Comparison of ENCODE assay signal across 26 cellular contexts in genomic region chr11:15189189-15189588, GRCh38.
"Had no signal": no experiment of that assay in that cellular context is flagged by ENCODE, and none has a peak within 500 bp of the region (broad histone marks: within the 10 kb centered on the region; RNA-seq: fewer than 3 reads in every experiment).

No MANE protein-coding gene starts in this region.

- FAIRE-seq: urothelium cell line had no signal

- ATAC-seq: stimulated activated effector memory CD8-positive, alpha-beta T cell treated with anti-CD3 and anti-CD28 coated beads, Interleukin-12 subunit alpha, Interleukin-12 subunit beta, amount 100 ng/mL, for 72 hours; stimulated activated memory B cell treated with anti-CD40 and anti-IgM and Interleukin-4, amounts not matched to agents 10 μg/mL and 1 μg/mL and 100 μg/mL, for 72 hours; stimulated activated naive B cell treated with anti-CD40 and anti-IgM and Interleukin-4, amounts not matched to agents 10 μg/mL and 1 μg/mL and 100 μg/mL, for 72 hours; stimulated activated naive CD8-positive, alpha-beta T cell treated with anti-CD3 and anti-CD28 coated beads, Interleukin-15, amount 100 ng/mL, for 72 hours; stimulated activated naive CD8-positive, alpha-beta T cell treated with anti-CD3 and anti-CD28 coated beads, Interleukin-15, Interleukin-2, amounts not matched to agents 100 U/mL and 50 U/mL, for 24 hours; upper lobe of right lung had no signal

- DNase-seq: stimulated activated CD4-positive, alpha-beta T cell treated with anti-CD3 and anti-CD28 coated beads, Interleukin-2, amount 100 ng/mL, for 48 hours; stimulated activated CD4-positive, alpha-beta T cell treated with anti-CD3 and anti-CD28 coated beads, Interleukin-4, amount 100 ng/mL, for 1 hour; stimulated activated CD4-positive, alpha-beta T cell treated with anti-CD3 and anti-CD28 coated beads, Interleukin-4, amount 100 ng/mL, for 4 hours; stimulated activated CD8-positive, alpha-beta memory T cell treated with anti-CD3 and anti-CD28 coated beads, Interleukin-4, amount 100 ng/mL, for 48 hours; stimulated activated naive B cell treated with anti-CD40 and anti-IgM and Interleukin-4, amounts not matched to agents 10 μg/mL and 1 μg/mL and 100 μg/mL, for 72 hours; stimulated activated naive CD4-positive, alpha-beta T cell; stimulated activated naive CD4-positive, alpha-beta T cell treated with Interleukin-2 at 50 U/mL for 16 hours; stimulated activated naive CD8-positive, alpha-beta T cell treated with anti-CD3 and anti-CD28 coated beads, Interleukin-15, amount 100 ng/mL, for 72 hours; stimulated activated naive CD8-positive, alpha-beta T cell treated with anti-CD3 and anti-CD28 coated beads, Interleukin-15, Interleukin-2, amounts not matched to agents 100 U/mL and 50 U/mL, for 24 hours; stomach; substantia nigra; testis; thyroid gland; tibial artery; transverse colon; trophoblast cell; upper lobe of left lung; upper lobe of right lung; uterus had no signal

- H3K4me1 ChIP-seq: stomach, suprapubic skin, testis, thyroid gland, tibial artery, transverse colon, upper lobe of left lung, upper lobe of right lung, uterus, vagina had no signal

- H3K27me3 ChIP-seq: stomach, suprapubic skin, testis, thyroid gland, tibial artery, tibial nerve, transverse colon, upper lobe of left lung, uterus, vagina had no signal

- H3K9me3 ChIP-seq: suprapubic skin, testis, thoracic aorta, thyroid gland, tibial artery, transverse colon, upper lobe of left lung, upper lobe of right lung, uterus, vagina had no signal

- H3K27ac ChIP-seq: stomach, suprapubic skin, testis, thoracic aorta, thyroid gland, tibial artery, tibial nerve, transverse colon, upper lobe of left lung, upper lobe of right lung, uterus, vagina had no signal

- H3K36me3 ChIP-seq: stomach, suprapubic skin, thoracic aorta, thyroid gland, tibial artery, transverse colon, upper lobe of left lung, upper lobe of right lung, uterus, vagina had no signal

- H3K4me3 ChIP-seq: stomach, suprapubic skin, testis, thoracic aorta, thyroid gland, tibial artery, tibial nerve, transverse colon, upper lobe of left lung, upper lobe of right lung, uterus, vagina had no signal
